8 cellular contexts compared by ENCODE assay signal in the genomic region with DNA sequence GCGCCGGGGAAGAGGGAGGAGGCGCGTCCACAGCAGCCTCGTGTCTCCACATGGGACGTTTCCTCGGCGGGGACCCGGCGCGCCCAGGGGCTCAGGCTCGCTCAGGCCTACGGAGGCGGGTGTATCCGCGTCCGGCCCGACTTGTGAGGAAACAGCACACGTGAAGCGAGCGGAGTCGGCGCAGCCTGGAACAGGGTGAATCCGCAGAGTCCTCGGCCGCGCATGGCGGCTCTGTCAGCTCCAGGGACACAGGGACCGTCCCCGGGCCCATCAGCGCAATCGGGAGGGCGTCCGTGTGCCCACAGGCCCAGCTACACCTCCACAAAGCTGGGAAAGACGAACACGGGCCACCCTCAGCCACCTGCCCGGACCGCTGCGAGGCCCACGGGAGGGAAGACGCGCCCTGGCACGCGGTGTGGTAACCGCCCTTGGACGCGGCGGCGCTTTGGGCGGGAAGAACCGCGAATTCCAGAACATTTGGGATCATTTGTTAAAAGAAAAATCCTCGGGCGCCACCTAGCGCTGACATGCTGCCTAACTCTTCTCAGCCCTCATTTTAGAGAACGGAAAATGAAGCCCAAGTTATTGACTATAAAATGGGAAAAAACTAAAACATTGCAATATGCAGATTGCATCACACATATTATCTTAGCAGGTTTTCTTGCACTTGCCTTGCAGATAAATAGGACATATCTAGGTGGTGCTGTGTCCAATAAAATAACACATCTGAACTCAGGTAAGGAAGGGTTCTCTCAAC. TPM values are rescaled to one million over a fixed set of nuclear protein-coding genes. Genes with fewer than 3 reads are reported as not detected.
A peak's percentile ranks its signal among the peaks of the same experiment; 100 is the strongest.
DNase-seq lines count a peak whose midpoint lies in the region; ATAC-seq, FAIRE-seq and TF ChIP-seq lines count a peak whose summit lies in the region.

No MANE protein-coding gene starts in this region.

- H3K27me3 ChIP-seq in rectal smooth muscle tissue (ENCODE audit: control insufficient read depth, insufficient read depth, low read length), result no peaks in the 10 kb centered on the region

- peak; percentile 55 for DNase-seq in 8988T
- peak; percentile 68 for DNase-seq in HTR-8/SVneo (ENCODE audit: insufficient read length, low spot score)
- peak; percentile 62 for DNase-seq in SK-MEL-5 (ENCODE audit: low read depth, low spot score)
- peak; percentile 30 for DNase-seq in amniotic stem cell (lab: John Stamatoyannopoulos, UW)
- DNase-seq in left ventricle myocardium superior, result peak; percentile 83

- no peak overlapping the region for H3K9ac ChIP-seq in rectal smooth muscle tissue (ENCODE audit: low read length)

- intact Hi-C loops in left ventricle myocardium superior (cut with micrococcal nuclease), result no loop called here

- peak; percentile 72 for TF ChIP-seq CTCF in GM12874 (IDR thresholded peaks at IDR 0.05; ENCODE audit: insufficient read depth, low read depth, low read length)

- TF ChIP-seq POLR2A in GM18505 (IDR thresholded peaks at IDR 0.05; ENCODE audit: borderline replicate concordance, extremely low read depth, insufficient read depth, insufficient read length), result no peak

- peak overlapping the region; percentile 44 for H3K4me3 ChIP-seq in rectal smooth muscle tissue (ENCODE audit: low read length)

- in situ Hi-C loops in SK-MEL-5 (cut with HindIII; ENCODE audit: low pct_unique_long_range_greater_than_20kb, low sequenced_read_pairs), result no loop called here

- H3K27ac ChIP-seq in rectal smooth muscle tissue (ENCODE audit: low read depth, low read length), result no peak overlapping the region

- H3K4me1 ChIP-seq in rectal smooth muscle tissue (ENCODE audit: control insufficient read depth, insufficient read depth, low read length), result no peaks in the 10 kb centered on the region

- ATAC-seq in left ventricle myocardium superior (peak; percentile 85), GM18505 (IDR thresholded peaks at IDR 0.05; ENCODE audit: unreplicated experiment) (no peak)

- no peaks in the 10 kb centered on the region for H3K36me3 ChIP-seq in rectal smooth muscle tissue (ENCODE audit: control insufficient read depth, insufficient read depth, low read length)

- FAIRE-seq in HTR-8/SVneo (lab: Jason Lieb, UNC), result peak; percentile 59

RNA-seq across cellular contexts. Expression of a gene that starts 40.4 kb away (rescaled TPM):
- 52.4 and 52.6 TPM in 2 replicates for total RNA-seq in SK-MEL-5 (2014; rRNA removed; shearing (Covaris generic))
- 28.2 and 36.2 TPM in 2 replicates for polyA plus RNA-seq in SK-MEL-5 (2015; cell fraction: cytosol; rRNA removed)
- polyA plus RNA-seq in SK-MEL-5 (2015; cell fraction: nucleus; rRNA removed), result 39.0 and 40.8 TPM in 2 replicates
- 9.4 TPM for total RNA-seq in left ventricle myocardium superior

Comparison
In these comparisons a context has a peak if more than half of its experiments do, and no peak if none do; other contexts are left out.
1. DNase-seq: peak in every context shown above with its lines; median percentile 83 in left ventricle myocardium superior; 68 in HTR-8/SVneo; 62 in SK-MEL-5; 55 in 8988T; 30 in amniotic stem cell.